10 cellular contexts compared by ENCODE assay signal in genomic region chr14:102323102-102323501, GRCh38. TPM values are rescaled to one million over a fixed set of nuclear protein-coding genes. Genes with fewer than 3 reads are reported as not detected.
DNase-seq lines count a peak whose midpoint lies in the region; ATAC-seq and TF ChIP-seq lines count a peak whose summit lies in the region.
"Had no signal": no experiment of that assay in that cellular context is flagged by ENCODE, and none has a peak within 500 bp of the region (broad histone marks: within the 10 kb centered on the region; RNA-seq: fewer than 3 reads in every experiment).

No MANE protein-coding gene starts in this region.

- H3K4me1 Mint-ChIP-seq in endothelial cell (ENCODE audit: unreplicated experiment): peaks cover 9% of the 10 kb centered on the region

- H3K9me3 Mint-ChIP-seq in endothelial cell (ENCODE audit: unreplicated experiment): no peaks in the 10 kb centered on the region
- H3K9me3 Mint-ChIP-seq: activated naive CD4-positive, alpha-beta T cell treated with anti-CD3 and anti-CD28 coated beads, Interleukin-2, amount 50 U/mL, for 72 hours; stimulated activated naive CD8-positive, alpha-beta T cell treated with anti-CD3 and anti-CD28 coated beads, Interleukin-15, Interleukin-2, amounts not matched to agents 100 ng/mL and 50 ng/mL, for 24 hours had no signal

- H3K27ac Mint-ChIP-seq in endothelial cell (ENCODE audit: unreplicated experiment): no peak overlapping the region
- H3K27ac Mint-ChIP-seq: stimulated activated naive CD8-positive, alpha-beta T cell treated with anti-CD3 and anti-CD28 coated beads, Interleukin-15, Interleukin-2, amounts not matched to agents 100 ng/mL and 50 ng/mL, for 24 hours had no signal

- in situ Hi-C loops in KBM-7 (cut with MboI; ENCODE audit: low pct_unique_long_range_greater_than_20kb, low sequenced_read_pairs): no loop called here

- H3K27me3 Mint-ChIP-seq in endothelial cell (ENCODE audit: unreplicated experiment): peaks cover 5% of the 10 kb centered on the region
- H3K27me3 Mint-ChIP-seq: stimulated activated naive CD8-positive, alpha-beta T cell treated with anti-CD3 and anti-CD28 coated beads, Interleukin-15, Interleukin-2, amounts not matched to agents 100 ng/mL and 50 ng/mL, for 24 hours had no signal

- DNase-seq in NCI-H510A treated with DMSO at 0.1 percent for 48 hours (lab: John Stamatoyannopoulos, UW) (peak; percentile 36), NCI-H510A (lab: John Stamatoyannopoulos, UW) (no peak), KBM-7 (peak; percentile 68), endothelial cell (ENCODE audit: low spot score) (peak; percentile 34), midbrain (lab: John Stamatoyannopoulos, UW) (peak; percentile 81)

- H3K36me3 Mint-ChIP-seq in endothelial cell (ENCODE audit: low read depth, unreplicated experiment): peaks cover 4% of the 10 kb centered on the region

- TF ChIP-seq CTCF in endothelial cell (IDR thresholded peaks at IDR 0.05; ENCODE audit: unreplicated experiment): no peak

- ATAC-seq in SK-N-SH treated with all-trans-retinoic acid at 6 μM for 48 hours (peak; percentile 52; the same call in 2 of the 3 replicates), HG03025 (IDR thresholded peaks at IDR 0.05; ENCODE audit: low FRiP score, unreplicated experiment) (no peak), HG03565 (IDR thresholded peaks at IDR 0.05; ENCODE audit: unreplicated experiment) (no peak)
- ATAC-seq: activated naive CD4-positive, alpha-beta T cell treated with anti-CD3 and anti-CD28 coated beads, Interleukin-2, amount 50 U/mL, for 72 hours had no signal

- H3K4me3 Mint-ChIP-seq in endothelial cell (ENCODE audit: unreplicated experiment): no peak overlapping the region
- H3K4me3 Mint-ChIP-seq: stimulated activated naive CD8-positive, alpha-beta T cell treated with anti-CD3 and anti-CD28 coated beads, Interleukin-15, Interleukin-2, amounts not matched to agents 100 ng/mL and 50 ng/mL, for 24 hours had no signal

TF ChIP-seq in SK-N-SH treated with all-trans-retinoic acid at 6 μM for 48 hours, 23 proteins besides CTCF, POLR2A, EP300 and RAD21:
- TF ChIP-seq, protein P1, sequence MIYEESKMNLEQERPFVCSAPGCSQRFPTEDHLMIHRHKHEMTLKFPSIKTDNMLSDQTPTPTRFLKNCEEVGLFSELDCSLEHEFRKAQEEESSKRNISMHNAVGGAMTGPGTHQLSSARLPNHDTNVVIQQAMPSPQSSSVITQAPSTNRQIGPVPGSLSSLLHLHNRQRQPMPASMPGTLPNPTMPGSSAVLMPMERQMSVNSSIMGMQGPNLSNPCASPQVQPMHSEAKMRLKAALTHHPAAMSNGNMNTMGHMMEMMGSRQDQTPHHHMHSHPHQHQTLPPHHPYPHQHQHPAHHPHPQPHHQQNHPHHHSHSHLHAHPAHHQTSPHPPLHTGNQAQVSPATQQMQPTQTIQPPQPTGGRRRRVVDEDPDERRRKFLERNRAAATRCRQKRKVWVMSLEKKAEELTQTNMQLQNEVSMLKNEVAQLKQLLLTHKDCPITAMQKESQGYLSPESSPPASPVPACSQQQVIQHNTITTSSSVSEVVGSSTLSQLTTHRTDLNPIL (CRISPR knock-in tag; IDR thresholded peaks at IDR 0.05; ENCODE audit: low read depth): no peak
- TF ChIP-seq RARB (CRISPR knock-in tag; IDR thresholded peaks at IDR 0.05): no peak
- no peak for TF ChIP-seq TCF4 (CRISPR knock-in tag; IDR thresholded peaks at IDR 0.05; ENCODE audit: borderline replicate concordance)
- TF ChIP-seq CSRNP3 (CRISPR knock-in tag; IDR thresholded peaks at IDR 0.05): no peak
- TF ChIP-seq ESRRG (CRISPR knock-in tag; IDR thresholded peaks at IDR 0.05): no peak
- TF ChIP-seq ISL1 (CRISPR knock-in tag; IDR thresholded peaks at IDR 0.05): no peak
- TF ChIP-seq OSR1 (CRISPR knock-in tag; IDR thresholded peaks at IDR 0.05): no peak
- no peak for TF ChIP-seq CSDC2 (CRISPR knock-in tag; IDR thresholded peaks at IDR 0.05)
- no peak for TF ChIP-seq PPARA (CRISPR knock-in tag; IDR thresholded peaks at IDR 0.05; ENCODE audit: borderline replicate concordance)
- TF ChIP-seq ZNF70 (CRISPR knock-in tag; IDR thresholded peaks at IDR 0.05): no peak
- TF ChIP-seq TOX (CRISPR knock-in tag; IDR thresholded peaks at IDR 0.05; ENCODE audit: borderline replicate concordance): no peak
- TF ChIP-seq BACH2 (CRISPR knock-in tag; IDR thresholded peaks at IDR 0.05; ENCODE audit: borderline replicate concordance): no peak
- no peak for TF ChIP-seq ARNTL (CRISPR knock-in tag; IDR thresholded peaks at IDR 0.05; ENCODE audit: borderline replicate concordance, low read depth)
- no peak for TF ChIP-seq ZNF8 (CRISPR knock-in tag; IDR thresholded peaks at IDR 0.05)
- TF ChIP-seq ZC3H10 (CRISPR knock-in tag; IDR thresholded peaks at IDR 0.05): no peak
- TF ChIP-seq SNAI2 (CRISPR knock-in tag; IDR thresholded peaks at IDR 0.05): no peak
- TF ChIP-seq ZFP3 (CRISPR knock-in tag; IDR thresholded peaks at IDR 0.05): no peak
- no peak for TF ChIP-seq POU6F1 (CRISPR knock-in tag; IDR thresholded peaks at IDR 0.05; ENCODE audit: borderline replicate concordance, low read depth)
- no peak for TF ChIP-seq ZNF565 (CRISPR knock-in tag; conservative IDR thresholded peaks at IDR 0.05; ENCODE audit: low read depth)
- TF ChIP-seq TSHZ2 (CRISPR knock-in tag; IDR thresholded peaks at IDR 0.05): no peak

RNA-seq across cellular contexts. Expression of gene ZNF839, which starts 3.6 kb away (rescaled TPM):
- total RNA-seq in endothelial cell (ENCODE audit: unreplicated experiment): 18.5 TPM

RNA-seq across cellular contexts. Expression of gene MOK, which starts 18.1 kb away (rescaled TPM):
- total RNA-seq in endothelial cell (ENCODE audit: unreplicated experiment): 5.8 TPM

RNA-seq across cellular contexts. Expression of gene CINP, which starts 39.6 kb away (rescaled TPM):
- 26.1 TPM for total RNA-seq in endothelial cell (ENCODE audit: unreplicated experiment)

RNA-seq across cellular contexts. Expression of gene TECPR2, which starts 39.6 kb away (rescaled TPM):
- 28.9 TPM for total RNA-seq in endothelial cell (ENCODE audit: unreplicated experiment)
